ENCODE assay signal across 11 cellular contexts in the genomic region with DNA sequence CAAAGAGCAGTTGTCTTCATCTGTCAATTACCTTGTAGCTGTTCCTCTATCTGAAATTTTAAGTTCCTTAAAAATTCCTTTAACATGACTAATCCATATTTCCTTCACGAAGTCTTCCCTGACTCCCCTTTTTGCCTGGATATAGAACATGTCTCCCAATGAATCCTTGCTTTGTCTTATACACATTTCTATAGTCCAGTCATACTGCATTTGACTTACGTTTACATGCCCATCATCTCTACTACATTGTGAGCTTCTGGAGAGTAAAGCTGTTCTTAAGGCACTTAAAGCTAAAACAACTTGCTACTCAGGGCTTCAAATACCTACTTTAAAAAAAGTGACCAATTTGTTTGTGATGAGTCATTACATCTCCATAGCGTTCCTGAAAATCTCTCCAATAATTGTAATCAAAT. TPM values are rescaled to one million over a fixed set of nuclear protein-coding genes. Genes with fewer than 3 reads are reported as not detected.
DNase-seq lines count a peak whose midpoint lies in the region; ATAC-seq and TF ChIP-seq lines count a peak whose summit lies in the region.
"Had no signal": no experiment of that assay in that cellular context is flagged by ENCODE, and none has a peak within 500 bp of the region (broad histone marks: within the 10 kb centered on the region; RNA-seq: fewer than 3 reads in every experiment).

No MANE protein-coding gene starts in this region.

- POLR2A ChIA-PET in CD4-positive, alpha-beta T cell (lab: Charles Lee): interaction anchor here (0.7 to 3.1 kb wide), 11 partner anchors 15 to 723 kb away, joined by 3 to 39 read pairs (median 3); a partner anchor contains a TSS

- H3K9me3 ChIP-seq in SJSA1 (replicated peaks): no peaks in the 10 kb centered on the region; the same call in 1 of the 2 replicates
- H3K9me3 ChIP-seq in CD4-positive, alpha-beta T cell (ENCODE audit: control insufficient read depth, low read length): no peaks in the 10 kb centered on the region
- H3K9me3 ChIP-seq: right atrium auricular region had no signal

- no peak overlapping the region for H3K4me3 Mint-ChIP-seq in activated naive CD8-positive, alpha-beta T cell treated with anti-CD3 and anti-CD28 coated beads for 36 hours
- H3K4me3 Mint-ChIP-seq in activated naive CD8-positive, alpha-beta T cell treated with anti-CD3 and anti-CD28 coated beads, Interleukin-2, amount 50 U/mL, for 24 hours: no peak overlapping the region
- H3K4me3 Mint-ChIP-seq in CD4-positive, alpha-beta T cell: no peak overlapping the region
- no peak overlapping the region for H3K4me3 Mint-ChIP-seq in type B pancreatic cell
- H3K4me3 Mint-ChIP-seq: activated T-cell treated with anti-CD3 and anti-CD28 coated beads, Interleukin-2, amount 50 U/mL, for 4 hours; dendritic cell treated with granulocyte-macrophage colony-stimulating factor and Interleukin-4, amounts not matched to agents 40 ng/mL and 50 ng/mL, for 4 days had no signal

- ATAC-seq in activated naive CD8-positive, alpha-beta T cell treated with anti-CD3 and anti-CD28 coated beads, Interleukin-2, amount 50 U/mL, for 24 hours: no peak
- ATAC-seq in HG02938 (IDR thresholded peaks at IDR 0.05; ENCODE audit: unreplicated experiment): no peak
- ATAC-seq in CD4-positive, alpha-beta T cell (ENCODE audit: poor library complexity): no peak
- ATAC-seq: activated T-cell treated with anti-CD3 and anti-CD28 coated beads, Interleukin-2, amount 50 U/mL, for 4 hours had no signal

- peaks cover 6% of the 10 kb centered on the region for H3K36me3 Mint-ChIP-seq in activated naive CD8-positive, alpha-beta T cell treated with anti-CD3 and anti-CD28 coated beads for 36 hours
- H3K36me3 Mint-ChIP-seq in activated naive CD8-positive, alpha-beta T cell treated with anti-CD3 and anti-CD28 coated beads, Interleukin-2, amount 50 U/mL, for 24 hours (ENCODE audit: low read depth): no peaks in the 10 kb centered on the region
- H3K36me3 Mint-ChIP-seq in CD4-positive, alpha-beta T cell (ENCODE audit: low read depth): peaks cover 12% of the 10 kb centered on the region
- peaks cover 3% of the 10 kb centered on the region for H3K36me3 Mint-ChIP-seq in type B pancreatic cell

- H3K9me3 Mint-ChIP-seq in activated naive CD8-positive, alpha-beta T cell treated with anti-CD3 and anti-CD28 coated beads for 36 hours: no peaks in the 10 kb centered on the region
- H3K9me3 Mint-ChIP-seq in activated naive CD8-positive, alpha-beta T cell treated with anti-CD3 and anti-CD28 coated beads, Interleukin-2, amount 50 U/mL, for 24 hours: no peaks in the 10 kb centered on the region
- H3K9me3 Mint-ChIP-seq in CD4-positive, alpha-beta T cell: no peaks in the 10 kb centered on the region
- H3K9me3 Mint-ChIP-seq in type B pancreatic cell: no peaks in the 10 kb centered on the region
- H3K9me3 Mint-ChIP-seq: activated T-cell treated with anti-CD3 and anti-CD28 coated beads, Interleukin-2, amount 50 U/mL, for 4 hours; dendritic cell treated with granulocyte-macrophage colony-stimulating factor and Interleukin-4, amounts not matched to agents 40 ng/mL and 50 ng/mL, for 4 days had no signal

- intact Hi-C loops in CD4-positive, alpha-beta T cell (cut with DNase I, micrococcal nuclease): loop anchor here (1.0 to 5.0 kb wide), 3 partner anchors 46 to 219 kb away; a partner anchor contains a TSS

- TF ChIP-seq CTCF in fibroblast of villous mesenchyme (IDR thresholded peaks at IDR 0.05; ENCODE audit: insufficient read depth, low read depth, low read length): no peak
- no peak for TF ChIP-seq CTCF in CD4-positive, alpha-beta T cell (IDR thresholded peaks at IDR 0.05)
- no peak for TF ChIP-seq CTCF in type B pancreatic cell (conservative IDR thresholded peaks at IDR 0.05)

- peak overlapping the region; percentile 54 for H3K27ac ChIP-seq in SJSA1
- no peak overlapping the region for H3K27ac ChIP-seq in CD4-positive, alpha-beta T cell (ENCODE audit: low read depth, low read length)
- H3K27ac ChIP-seq: right atrium auricular region had no signal

- peaks cover 39% of the 10 kb centered on the region for H3K4me1 Mint-ChIP-seq in activated naive CD8-positive, alpha-beta T cell treated with anti-CD3 and anti-CD28 coated beads for 36 hours
- peaks cover 50% of the 10 kb centered on the region for H3K4me1 Mint-ChIP-seq in activated naive CD8-positive, alpha-beta T cell treated with anti-CD3 and anti-CD28 coated beads, Interleukin-2, amount 50 U/mL, for 24 hours
- peaks cover 56% of the 10 kb centered on the region for H3K4me1 Mint-ChIP-seq in CD4-positive, alpha-beta T cell (ENCODE audit: low read depth)
- peaks cover 33% of the 10 kb centered on the region for H3K4me1 Mint-ChIP-seq in type B pancreatic cell (ENCODE audit: unreplicated experiment)

- CTCF ChIA-PET in CD4-positive, alpha-beta T cell (lab: Charles Lee): interaction anchor here (0.7 to 2.5 kb wide), 14 partner anchors 17 to 609 kb away, joined by 3 to 19 read pairs (median 4); a partner anchor contains a TSS

- H3K27me3 Mint-ChIP-seq in activated naive CD8-positive, alpha-beta T cell treated with anti-CD3 and anti-CD28 coated beads for 36 hours: no peaks in the 10 kb centered on the region
- no peaks in the 10 kb centered on the region for H3K27me3 Mint-ChIP-seq in activated naive CD8-positive, alpha-beta T cell treated with anti-CD3 and anti-CD28 coated beads, Interleukin-2, amount 50 U/mL, for 24 hours
- H3K27me3 Mint-ChIP-seq in CD4-positive, alpha-beta T cell: no peaks in the 10 kb centered on the region
- H3K27me3 Mint-ChIP-seq in type B pancreatic cell: no peaks in the 10 kb centered on the region
- H3K27me3 Mint-ChIP-seq: dendritic cell treated with granulocyte-macrophage colony-stimulating factor and Interleukin-4, amounts not matched to agents 40 ng/mL and 50 ng/mL, for 4 days had no signal

- H3K27me3 ChIP-seq in SJSA1 (replicated peaks): no peaks in the 10 kb centered on the region
- no peaks in the 10 kb centered on the region for H3K27me3 ChIP-seq in CD4-positive, alpha-beta T cell (ENCODE audit: control insufficient read depth, insufficient read depth, low read length)
- H3K27me3 ChIP-seq: right atrium auricular region had no signal

- peaks cover 13% of the 10 kb centered on the region for H3K36me3 ChIP-seq in SJSA1
- H3K36me3 ChIP-seq: right atrium auricular region had no signal

- no peak for DNase-seq in activated naive CD8-positive, alpha-beta T cell treated with anti-CD3 and anti-CD28 coated beads for 36 hours
- no peak for DNase-seq in activated naive CD8-positive, alpha-beta T cell treated with anti-CD3 and anti-CD28 coated beads, Interleukin-2, amount 50 U/mL, for 24 hours
- DNase-seq in SJSA1 (ENCODE audit: low read depth in 1 of 2, low spot score in 2 of 2) (peak in 1 of 2 experiments; percentile 71), fibroblast of villous mesenchyme (ENCODE audit: low read depth) (peak; percentile 29), C1 segment of cervical spinal cord (lab: John Stamatoyannopoulos, UW) (no peak), type B pancreatic cell (ENCODE audit: extremely low spot score, unreplicated experiment) (no peak)
- DNase-seq in CD4-positive, alpha-beta T cell: no peak
- DNase-seq: activated T-cell treated with anti-CD3 and anti-CD28 coated beads, Interleukin-2, amount 50 U/mL, for 4 hours had no signal

- H3K4me3 ChIP-seq in SJSA1 (no peak overlapping the region), fibroblast of villous mesenchyme (ENCODE audit: low read depth, low read length) (no peak overlapping the region)
- H3K4me3 ChIP-seq: right atrium auricular region had no signal

- H3K27ac Mint-ChIP-seq in activated naive CD8-positive, alpha-beta T cell treated with anti-CD3 and anti-CD28 coated beads for 36 hours: peak overlapping the region; percentile 28
- no peak overlapping the region for H3K27ac Mint-ChIP-seq in activated naive CD8-positive, alpha-beta T cell treated with anti-CD3 and anti-CD28 coated beads, Interleukin-2, amount 50 U/mL, for 24 hours
- H3K27ac Mint-ChIP-seq in CD4-positive, alpha-beta T cell: no peak overlapping the region
- no peak overlapping the region for H3K27ac Mint-ChIP-seq in type B pancreatic cell
- H3K27ac Mint-ChIP-seq: dendritic cell treated with granulocyte-macrophage colony-stimulating factor and Interleukin-4, amounts not matched to agents 40 ng/mL and 50 ng/mL, for 4 days had no signal

- H3K4me1 ChIP-seq in SJSA1 (replicated peaks): peaks cover 24% of the 10 kb centered on the region

RNA-seq across cellular contexts. Expression of a gene that starts 4.9 kb away (rescaled TPM):
- total RNA-seq in activated naive CD8-positive, alpha-beta T cell treated with anti-CD3 and anti-CD28 coated beads for 36 hours: 10 to 100 TPM; 17.0 TPM
- total RNA-seq in SJSA1 (2014; rRNA removed; shearing (Covaris generic)): 40.6 and 54.5 TPM in 2 replicates
- 40.6 and 54.8 TPM in 2 replicates for total RNA-seq in fibroblast of villous mesenchyme
- 10 to 100 TPM; 17.0 to 20.6 TPM for total RNA-seq in CD4-positive, alpha-beta T cell
- total RNA-seq in type B pancreatic cell (ENCODE audit: low replicate concordance): 28.5 and 34.4 TPM in 2 replicates
